10 cellular contexts compared by ENCODE assay signal in genomic region chr2:226184940-226185575, GRCh38.
DNase-seq lines count a peak whose midpoint lies in the region; ATAC-seq lines count a peak whose summit lies in the region.
"Had no signal": no experiment of that assay in that cellular context is flagged by ENCODE, and none has a peak within 500 bp of the region (broad histone marks: within the 10 kb centered on the region; RNA-seq: fewer than 3 reads in every experiment).

No MANE protein-coding gene starts in this region.

- peak; percentile 89 for DNase-seq in DMS 273 treated with DMSO at 0.1 percent for 48 hours (lab: John Stamatoyannopoulos, UW)
- peak; percentile 63 for DNase-seq in OCI-M1 (lab: John Stamatoyannopoulos, UW)
- DNase-seq in fibroblast of gingiva (ENCODE audit: low read depth), result peak; percentile 67
- peak; percentile 14 for DNase-seq in pons (ENCODE audit: low spot score)
- no peak for DNase-seq in GM19238 (ENCODE audit: insufficient read length, low spot score)
- DNase-seq in D341Med (ENCODE audit: low spot score), result no peak
- DNase-seq in iPS-NIHi11 (ENCODE audit: low spot score), result no peak
- DNase-seq: activated CD4-positive, alpha-beta T cell treated with anti-CD3 and anti-CD28 coated beads, Interleukin-2, amount 50 U/mL, for 48 hours; right cardiac atrium had no signal

- ATAC-seq in GM18498 (IDR thresholded peaks at IDR 0.05; ENCODE audit: unreplicated experiment), result no peak

Comparison
In these comparisons a context has a peak if more than half of its experiments do, and no peak if none do; other contexts are left out.
1. DNase-seq: peak in DMS 273 treated with DMSO at 0.1 percent for 48 hours (single experiment), OCI-M1 (single experiment), fibroblast of gingiva (single experiment) and pons (single experiment); none in GM19238 (single experiment), D341Med (single experiment) and iPS-NIHi11 (single experiment).